ENCODE assay signal across 25 cellular contexts in genomic region chr9:89766981-89767380, GRCh38.
"Had no signal": no experiment of that assay in that cellular context is flagged by ENCODE, and none has a peak within 500 bp of the region (broad histone marks: within the 10 kb centered on the region; RNA-seq: fewer than 3 reads in every experiment).

No MANE protein-coding gene starts in this region.

- DNase-seq: colonic mucosa; dermis blood vessel endothelial cell; effector memory CD4-positive, alpha-beta T cell; erythroblast; esophagus squamous epithelium; gastrocnemius medialis; heart left ventricle; left cardiac atrium; left lung; mesendoderm; naive thymus-derived CD8-positive, alpha-beta T cell; occipital lobe; ovary; right cardiac atrium; sigmoid colon; stimulated activated CD4-positive, alpha-beta T cell treated with anti-CD3 and anti-CD28 coated beads, Interleukin-15, amount 100 ng/mL, for 24 hours; stimulated activated CD4-positive, alpha-beta T cell treated with anti-CD3 and anti-CD28 coated beads, Interleukin-2, amount 100 ng/mL, for 48 hours; stimulated activated naive B cell treated with anti-CD40 and anti-IgM and Interleukin-4, amounts not matched to agents 10 μg/mL and 1 μg/mL and 100 μg/mL, for 72 hours had no signal

- H3K79me2 ChIP-seq: hepatocyte had no signal

- H3K4me3 Mint-ChIP-seq: naive thymus-derived CD8-positive, alpha-beta T cell; stimulated activated naive B cell treated with anti-CD40 and anti-IgM and Interleukin-4, amounts not matched to agents 10 μg/mL and 1 μg/mL and 100 μg/mL, for 72 hours; stimulated activated naive CD8-positive, alpha-beta T cell treated with anti-CD3 and anti-CD28 coated beads, Interleukin-15, Interleukin-2, amounts not matched to agents 100 ng/mL and 50 ng/mL, for 24 hours had no signal

- H3K27ac ChIP-seq: colonic mucosa, esophagus squamous epithelium, gastrocnemius medialis, heart left ventricle, hepatocyte, left lung, ovary, psoas muscle, sigmoid colon, skin epidermis, thoracic aorta, tibial nerve, vagina had no signal

- H3K36me3 ChIP-seq: colonic mucosa, esophagus squamous epithelium, gastrocnemius medialis, heart left ventricle, left lung, ovary, sigmoid colon, thoracic aorta, tibial nerve, vagina had no signal

- H3K27me3 Mint-ChIP-seq: stimulated activated naive B cell treated with anti-CD40 and anti-IgM and Interleukin-4, amounts not matched to agents 10 μg/mL and 1 μg/mL and 100 μg/mL, for 72 hours; stimulated activated naive CD8-positive, alpha-beta T cell treated with anti-CD3 and anti-CD28 coated beads, Interleukin-15, Interleukin-2, amounts not matched to agents 100 ng/mL and 50 ng/mL, for 24 hours had no signal

- H2AFZ ChIP-seq: hepatocyte had no signal

- H3K4me3 ChIP-seq: colonic mucosa, esophagus squamous epithelium, gastrocnemius medialis, heart left ventricle, hepatocyte, left lung, ovary, psoas muscle, sigmoid colon, skin epidermis, thoracic aorta, tibial nerve, vagina had no signal

- H3K27me3 ChIP-seq: colonic mucosa, esophagus squamous epithelium, gastrocnemius medialis, heart left ventricle, hepatocyte, left lung, ovary, sigmoid colon, tibial nerve, vagina had no signal

- H3K27ac Mint-ChIP-seq: naive thymus-derived CD8-positive, alpha-beta T cell; stimulated activated naive B cell treated with anti-CD40 and anti-IgM and Interleukin-4, amounts not matched to agents 10 μg/mL and 1 μg/mL and 100 μg/mL, for 72 hours; stimulated activated naive CD8-positive, alpha-beta T cell treated with anti-CD3 and anti-CD28 coated beads, Interleukin-15, Interleukin-2, amounts not matched to agents 100 ng/mL and 50 ng/mL, for 24 hours had no signal

- H3K4me1 ChIP-seq: colonic mucosa, gastrocnemius medialis, psoas muscle, sigmoid colon, tibial nerve had no signal

- H3K9me3 Mint-ChIP-seq: naive thymus-derived CD8-positive, alpha-beta T cell had no signal

- H3K36me3 Mint-ChIP-seq: naive thymus-derived CD8-positive, alpha-beta T cell had no signal

- H3K4me2 ChIP-seq: hepatocyte had no signal

- H3K9me3 ChIP-seq: colonic mucosa, esophagus squamous epithelium, gastrocnemius medialis, heart left ventricle, left lung, ovary, psoas muscle, sigmoid colon, thoracic aorta, tibial nerve, vagina had no signal
